ENCODE assay signal across 11 cellular contexts in genomic region chr16:87877942-87878507, GRCh38. TPM values are rescaled to one million over a fixed set of nuclear protein-coding genes. Genes with fewer than 3 reads are reported as not detected.
DNase-seq lines count a peak whose midpoint lies in the region; ATAC-seq and TF ChIP-seq lines count a peak whose summit lies in the region.
"Had no signal": no experiment of that assay in that cellular context is flagged by ENCODE, and none has a peak within 500 bp of the region (broad histone marks: within the 10 kb centered on the region; RNA-seq: fewer than 3 reads in every experiment).

No MANE protein-coding gene starts in this region.

- H3K27ac Mint-ChIP-seq in activated naive CD4-positive, alpha-beta T cell treated with anti-CD3 and anti-CD28 coated beads, Interleukin-2, amount 50 U/mL, for 24 hours = peak overlapping the region; percentile 23
- H3K27ac Mint-ChIP-seq in neural progenitor cell (no peak overlapping the region), natural killer cell (no peak overlapping the region)

- peaks cover 13% of the 10 kb centered on the region for H3F3A ChIP-seq in neural progenitor cell (ENCODE audit: low read depth)

- H3K56ac ChIP-seq in IMR-90 (ENCODE audit: extremely low read depth, insufficient read depth, low read length) = no peak overlapping the region

- 72% methylated on average over 7 of the region's 19 CpGs; no CpG with 5 or more reads in 1 of the 2 experiments for WGBS in IMR-90 (ENCODE audit: extremely low coverage in 2 of 2, insufficient read length in 1 of 2), 2 experiments

- peaks cover 26% of the 10 kb centered on the region for H3K27me3 ChIP-seq in IMR-90 (ENCODE audit: control insufficient read depth, insufficient read depth, low read length)
- peaks cover 20% of the 10 kb centered on the region for H3K27me3 ChIP-seq in neural progenitor cell

- H3K27ac ChIP-seq in IMR-90 (ENCODE audit: insufficient read depth, low read length) (no peak overlapping the region), neural progenitor cell (no peak overlapping the region)
- H3K27ac ChIP-seq: tibial nerve had no signal

- in situ Hi-C loops in IMR-90 (cut with MboI; ENCODE audit: low sequenced_read_pairs) = loop anchor here (5.0 kb wide), 1 partner anchor 106 kb away; no protein-coding TSS in a partner anchor

- H4K20me1 ChIP-seq in IMR-90 (ENCODE audit: insufficient read depth, low read length) = no peaks in the 10 kb centered on the region
- no peaks in the 10 kb centered on the region for H4K20me1 ChIP-seq in neural progenitor cell (ENCODE audit: low read depth)

- no peaks in the 10 kb centered on the region for H3K79me2 ChIP-seq in neural progenitor cell (ENCODE audit: low read depth)

- ATAC-seq in IMR-90 (ENCODE audit: low read depth) (peak; percentile 53; the same call in 1 of the 2 replicates), natural killer cell (no peak)

- no peak overlapping the region for H3K4ac ChIP-seq in IMR-90 (ENCODE audit: low read depth, low read length)

- H3K14ac ChIP-seq in IMR-90 (replicated peaks; ENCODE audit: low read depth, low read length) = no peak overlapping the region

- no peak overlapping the region for H4K8ac ChIP-seq in IMR-90 (ENCODE audit: low read depth in 2 of 2, low read length in 2 of 2)

- H3K9me3 ChIP-seq in IMR-90 (ENCODE audit: control insufficient read depth, insufficient read depth, low read length) (no peaks in the 10 kb centered on the region), neural progenitor cell (ENCODE audit: low read depth) (no peaks in the 10 kb centered on the region)
- H3K9me3 ChIP-seq: tibial nerve had no signal

- TF ChIP-seq RAD21 in IMR-90 (IDR thresholded peaks at IDR 0.05; ENCODE audit: low read length) = no peak

- H3K23ac ChIP-seq in IMR-90 (ENCODE audit: low read depth, low read length) = no peak overlapping the region

- no peak overlapping the region for H3K18ac ChIP-seq in IMR-90 (ENCODE audit: low read depth, low read length)

- H2BK120ac ChIP-seq in IMR-90 (ENCODE audit: low read depth, low read length) = no peak overlapping the region

- H3K79me1 ChIP-seq in IMR-90 (ENCODE audit: low read depth in 1 of 2, low read length in 2 of 2) = no peaks in the 10 kb centered on the region

- H3K4me2 ChIP-seq in IMR-90 (ENCODE audit: low read depth, low read length) (no peak overlapping the region), neural progenitor cell (no peak overlapping the region)

- H3K36me3 ChIP-seq in IMR-90 (ENCODE audit: control insufficient read depth, insufficient read depth, low read length) (no peaks in the 10 kb centered on the region), neural progenitor cell (no peaks in the 10 kb centered on the region)
- H3K36me3 ChIP-seq: tibial nerve had no signal

- DNase-seq in GM10266 (ENCODE audit: extremely low spot score) (no peak), IMR-90 (no peak), neural progenitor cell (ENCODE audit: low spot score) (no peak), natural killer cell (no peak), NCI-H2196 (lab: John Stamatoyannopoulos, UW; ENCODE audit: unreplicated experiment) (no peak), NCI-H1930 (lab: John Stamatoyannopoulos, UW) (no peak), NCI-H446 (lab: John Stamatoyannopoulos, UW) (no peak)
- DNase-seq: GDM1, NCI-H510A treated with DMSO at 0.1 percent for 48 hours had no signal

- BruUV-seq in IMR-90 (replicated peaks; lab: Mats Ljungman, UMichigan) = no TSS peak

- H2AFZ ChIP-seq in IMR-90 (replicated peaks; ENCODE audit: low read length, poor library complexity) = no peak overlapping the region
- H2AFZ ChIP-seq in neural progenitor cell (replicated peaks) = no peak overlapping the region

- CTCF ChIA-PET in IMR-90 (lab: Yijun Ruan, JAX) = no interaction called here

- POLR2A ChIA-PET in IMR-90 (lab: Charles Lee; ENCODE audit: unreplicated experiment) = no interaction called here

- H2AK5ac ChIP-seq in IMR-90 (ENCODE audit: low read depth, low read length) = no peak overlapping the region

- no peak for TF ChIP-seq POLR2A in IMR-90 (IDR thresholded peaks at IDR 0.05; ENCODE audit: low read depth, low read length)

- H3K9ac ChIP-seq in IMR-90 (ENCODE audit: low read depth, low read length) (no peak overlapping the region), neural progenitor cell (no peak overlapping the region)

- no peak overlapping the region for H4K5ac ChIP-seq in IMR-90 (ENCODE audit: low read depth, low read length)

- intact Hi-C loops in IMR-90 (cut with micrococcal nuclease) = no loop called here
- intact Hi-C loops in natural killer cell (cut with micrococcal nuclease) = no loop called here

- H4K91ac ChIP-seq in IMR-90 (ENCODE audit: insufficient read depth, low read depth, low read length) = no peak overlapping the region

- dilution Hi-C loops in IMR-90 (cut with HindIII; ENCODE audit: low sequenced_read_pairs, unreplicated experiment) = no loop called here

- H2BK20ac ChIP-seq in IMR-90 (ENCODE audit: low read depth, low read length) = no peak overlapping the region

- H3K36me3 Mint-ChIP-seq in activated naive CD4-positive, alpha-beta T cell treated with anti-CD3 and anti-CD28 coated beads, Interleukin-2, amount 50 U/mL, for 24 hours = no peaks in the 10 kb centered on the region
- H3K36me3 Mint-ChIP-seq in neural progenitor cell = no peaks in the 10 kb centered on the region
- H3K36me3 Mint-ChIP-seq in natural killer cell = no peaks in the 10 kb centered on the region

- peaks cover 36% of the 10 kb centered on the region for H3K4me1 Mint-ChIP-seq in activated naive CD4-positive, alpha-beta T cell treated with anti-CD3 and anti-CD28 coated beads, Interleukin-2, amount 50 U/mL, for 24 hours
- H3K4me1 Mint-ChIP-seq in neural progenitor cell (peaks cover 20% of the 10 kb centered on the region), natural killer cell (peaks cover 0 to 6% of the 10 kb centered on the region in 2 donors)

- TF ChIP-seq CTCF in GM10266 (IDR thresholded peaks at IDR 0.05; ENCODE audit: control insufficient read depth, insufficient read depth, low read depth, missing control alignments) = peak; percentile 25
- peak; percentile 23; the same call in 1 of the 2 replicates for TF ChIP-seq CTCF in IMR-90 (conservative IDR thresholded peaks at IDR 0.05; ENCODE audit: low read depth, low read length)
- peak; percentile 34 for TF ChIP-seq CTCF in neural progenitor cell (IDR thresholded peaks at IDR 0.05)
- TF ChIP-seq CTCF in natural killer cell (IDR thresholded peaks at IDR 0.05) = no peak

- H3K4me1 ChIP-seq in IMR-90 (ENCODE audit: control insufficient read depth, insufficient read depth, low read length) (no peaks in the 10 kb centered on the region), neural progenitor cell (peaks cover 6% of the 10 kb centered on the region)
- H3K4me1 ChIP-seq: tibial nerve had no signal

- no peaks in the 10 kb centered on the region for H3K27me3 Mint-ChIP-seq in activated naive CD4-positive, alpha-beta T cell treated with anti-CD3 and anti-CD28 coated beads, Interleukin-2, amount 50 U/mL, for 24 hours
- peaks cover 9% of the 10 kb centered on the region for H3K27me3 Mint-ChIP-seq in neural progenitor cell (ENCODE audit: insufficient read depth, low read depth)
- peaks cover 14 to 24% of the 10 kb centered on the region in 2 donors for H3K27me3 Mint-ChIP-seq in natural killer cell (ENCODE audit: low read depth in 2 of 2)

- H2AK9ac ChIP-seq in IMR-90 (replicated peaks; ENCODE audit: low read depth, low read length, poor library complexity) = no peak overlapping the region

- H3K4me3 ChIP-seq in IMR-90 (ENCODE audit: insufficient read depth, low read depth, low read length) (no peak overlapping the region), neural progenitor cell (no peak overlapping the region)
- H3K4me3 ChIP-seq: tibial nerve had no signal

- no peak overlapping the region for H2BK5ac ChIP-seq in IMR-90 (ENCODE audit: low read depth, low read length, poor library complexity, severe bottlenecking)

- H3K9me1 ChIP-seq in IMR-90 (ENCODE audit: insufficient read depth, low read length) = no peaks in the 10 kb centered on the region

- no peak overlapping the region for H2BK15ac ChIP-seq in IMR-90 (ENCODE audit: low read depth, low read length)

- H3K9me3 Mint-ChIP-seq in activated naive CD4-positive, alpha-beta T cell treated with anti-CD3 and anti-CD28 coated beads, Interleukin-2, amount 50 U/mL, for 24 hours = no peaks in the 10 kb centered on the region
- H3K9me3 Mint-ChIP-seq in neural progenitor cell = peaks cover 5% of the 10 kb centered on the region
- H3K9me3 Mint-ChIP-seq in natural killer cell = no peaks in the 10 kb centered on the region

- H3K4me3 Mint-ChIP-seq in activated naive CD4-positive, alpha-beta T cell treated with anti-CD3 and anti-CD28 coated beads, Interleukin-2, amount 50 U/mL, for 24 hours = peak overlapping the region; percentile 44
- no peak overlapping the region for H3K4me3 Mint-ChIP-seq in neural progenitor cell
- no peak overlapping the region for H3K4me3 Mint-ChIP-seq in natural killer cell

TF ChIP-seq in IMR-90, 13 proteins besides CTCF, POLR2A, EP300 and RAD21:
- TF ChIP-seq SMC3 (IDR thresholded peaks at IDR 0.05; ENCODE audit: low read depth, low read length) = 0 out of 2 replicates have a peak, but pooled peaks have one; percentile 35
- no peak for TF ChIP-seq RCOR1 (IDR thresholded peaks at IDR 0.05; ENCODE audit: insufficient replicate concordance, low read length)

RNA-seq across cellular contexts. Expression of gene SLC7A5, which starts 8.7 kb away (rescaled TPM):
- total RNA-seq in IMR-90 (2012; rRNA removed) (11.3 and 13.6 TPM in 2 replicates), neural progenitor cell (ENCODE audit: low replicate concordance) (2.8 and 8.8 TPM in 2 replicates), natural killer cell (10 to 100 TPM; 27.2 to 66.1 (median 34.2) TPM)
- polyA plus RNA-seq in IMR-90 (2012; rRNA removed) = 87.9 and 101 TPM in 2 replicates
- 70.4 and 146 TPM in 2 replicates for polyA plus RNA-seq in IMR-90 (2012; cell fraction: cytosol; rRNA removed)
- polyA plus RNA-seq in IMR-90 (2012; cell fraction: nucleus; rRNA removed; ENCODE audit: low replicate concordance) = 88.7 and 147 TPM in 2 replicates

RNA-seq across cellular contexts. Expression of gene CA5A, which starts 58.3 kb away (rescaled TPM):
- total RNA-seq in IMR-90 (2012; rRNA removed) (not detected in 2 replicates), neural progenitor cell (ENCODE audit: low replicate concordance) (not detected in 2 replicates), natural killer cell (not detected)
- not detected in 2 replicates for polyA plus RNA-seq in IMR-90 (2012; rRNA removed)
- not detected in 2 replicates for polyA plus RNA-seq in IMR-90 (2012; cell fraction: cytosol; rRNA removed)
- polyA plus RNA-seq in IMR-90 (2012; cell fraction: nucleus; rRNA removed; ENCODE audit: low replicate concordance) = not detected in 2 replicates
- total RNA-seq: tibial nerve had no signal
